Comparison of ENCODE assay signal across 5 cellular contexts in the genomic region with DNA sequence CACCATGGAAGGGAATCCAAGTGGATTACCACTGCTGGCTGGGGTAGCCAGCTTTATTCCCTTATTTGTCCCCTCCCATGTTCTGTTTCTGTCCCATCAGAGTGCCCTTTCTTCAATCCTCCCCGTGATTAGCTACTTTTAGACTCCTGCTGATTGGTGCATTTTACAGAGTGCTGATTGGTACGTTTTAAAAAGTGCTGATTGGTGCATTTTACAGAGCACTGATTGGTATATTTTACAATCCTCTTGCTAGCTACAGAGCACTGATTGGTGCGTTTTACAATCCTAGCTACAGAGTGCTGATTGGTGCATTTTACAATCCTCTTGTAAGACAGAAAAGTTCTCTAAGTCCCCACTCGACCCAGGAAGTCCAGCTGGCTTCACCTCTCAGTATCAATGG. TPM values are rescaled to one million over a fixed set of nuclear protein-coding genes. Genes with fewer than 3 reads are reported as not detected.
DNase-seq lines count a peak whose midpoint lies in the region; FAIRE-seq and TF ChIP-seq lines count a peak whose summit lies in the region.
"Not testable (repeated sequence)": the region's sequence is repeated elsewhere in the genome, so short reads cannot be mapped to it uniquely, and the experiment has no call there.

No MANE protein-coding gene starts in this region.

- H3K23ac ChIP-seq in H1 (ENCODE audit: insufficient read length); mesendoderm (ENCODE audit: low read length): not testable (repeated sequence)

- BruUV-seq in Caco-2 (replicated peaks; lab: Mats Ljungman, UMichigan), result not testable (repeated sequence)

- H3K36me3 ChIP-seq in Caco-2 (ENCODE audit: control insufficient read depth, insufficient read depth, low read length); Karpas-422 (ENCODE audit: insufficient read depth, low read length); H1 (ENCODE audit: control insufficient read depth in 2 of 4, insufficient read depth in 4 of 4, low read length in 3 of 4); hepatocyte (replicated peaks; ENCODE audit: insufficient read depth, low read depth); mesendoderm (ENCODE audit: control insufficient read depth, insufficient read depth, low read length): not testable (repeated sequence)

- peaks cover 42% of the 10 kb centered on the region for H3K4me1 Mint-ChIP-seq in Caco-2 (ENCODE audit: low read depth, unreplicated experiment)

- not testable (repeated sequence) for TF ChIP-seq POLR2A in H1 (IDR thresholded peaks at IDR 0.05; ENCODE audit: control extremely low read depth in 1 of 2, low read depth in 2 of 2, low read length in 2 of 2)

- TF ChIP-seq EP300 in H1 (IDR thresholded peaks at IDR 0.05; ENCODE audit: borderline replicate concordance in 1 of 2, low read depth in 2 of 2, low read length in 2 of 2), result not testable (repeated sequence)

- POLR2A ChIA-PET in Caco-2 (lab: Charles Lee) (interaction anchor here (3.3 kb wide), 1 partner anchor 29 kb away, joined by 28 read pairs; a partner anchor contains a TSS), H1 (lab: Charles Lee; ENCODE audit: partially characterized antibody) (interaction anchor here (1.1 to 1.8 kb wide), 2 partner anchors 85 to 133 kb away, joined by 3 read pairs; no protein-coding TSS in a partner anchor)

- not testable (repeated sequence) for H3K18ac ChIP-seq in H1 (ENCODE audit: extremely low read depth, low read length); mesendoderm (ENCODE audit: low read length)

- peak overlapping the region; percentile 62 for H3K27ac Mint-ChIP-seq in Caco-2 (ENCODE audit: unreplicated experiment)

- H3K4me1 ChIP-seq in Caco-2, result peaks cover 44% of the 10 kb centered on the region
- H3K4me1 ChIP-seq in Karpas-422 (ENCODE audit: low read length), result peaks cover 55% of the 10 kb centered on the region
- H3K4me1 ChIP-seq in H1 (replicated peaks in 1 of 4; ENCODE audit: control insufficient read depth in 3 of 4, insufficient read depth in 4 of 4, low read length in 3 of 4), result peaks cover 0 to 15% (median 5%) of the 10 kb centered on the region in 4 experiments; a peak in 5 of 7 replicates
- peaks cover 14% of the 10 kb centered on the region for H3K4me1 ChIP-seq in hepatocyte (ENCODE audit: insufficient read depth)
- H3K4me1 ChIP-seq in mesendoderm (ENCODE audit: control insufficient read depth, low read depth, low read length), result not testable (repeated sequence)

- H3K4ac ChIP-seq in H1 (replicated peaks; ENCODE audit: insufficient read length, low read depth, low read length); mesendoderm (ENCODE audit: low read depth, low read length): not testable (repeated sequence)

- H2BK20ac ChIP-seq in H1 (ENCODE audit: low read length), result not testable (repeated sequence)

- H3K14ac ChIP-seq in H1 (ENCODE audit: insufficient read length), result not testable (repeated sequence)

- not testable (repeated sequence) for H2AK5ac ChIP-seq in H1 (ENCODE audit: low read depth, low read length)
- peak overlapping the region; percentile 90 for H2AK5ac ChIP-seq in mesendoderm (ENCODE audit: low read length)

- H4K91ac ChIP-seq in H1 (replicated peaks; ENCODE audit: insufficient read length, low read length), result not testable (repeated sequence)

- not testable (repeated sequence) for H3K79me1 ChIP-seq in H1 (ENCODE audit: low read depth, low read length); mesendoderm (ENCODE audit: low read length)

- not testable (repeated sequence) for H3K4me2 ChIP-seq in Karpas-422 (ENCODE audit: low read depth, low read length, poor library complexity, severe bottlenecking); H1 (ENCODE audit: insufficient read depth in 1 of 2, low read depth in 2 of 2, low read length in 2 of 2); hepatocyte; mesendoderm (ENCODE audit: low read length)

- DNase-seq in Caco-2; Karpas-422; H1 (ENCODE audit: low read depth in 1 of 2, low spot score in 2 of 2); hepatocyte (ENCODE audit: low spot score): not testable (repeated sequence)
- DNase-seq in mesendoderm, result peak; percentile 14

- H4K8ac ChIP-seq in H1 (ENCODE audit: extremely low read depth, insufficient read depth, low read length); mesendoderm (ENCODE audit: low read depth, low read length): not testable (repeated sequence)

- 93% methylated on average over 4 of the region's 4 CpGs; no CpG with 5 or more reads in 1 of the 2 experiments for WGBS in H1 (ENCODE audit: extremely low coverage in 1 of 2, insufficient coverage in 1 of 2, insufficient read length in 1 of 2, insufficient replicate concordance in 2 of 2, low coverage in 1 of 2, low lambda C conversion rate in 2 of 2, missing lambda C conversion rate in 1 of 2), 2 experiments
- WGBS in hepatocyte (ENCODE audit: low lambda C conversion rate, missing lambda C conversion rate), result 89% methylated on average over 4 of the region's 4 CpGs
- no CpG with 5 or more reads among the region's 4 CpGs for whole genome bisulfite sequencing in mesendoderm (ENCODE audit: extremely low coverage, insufficient coverage, low lambda C conversion rate)

- H2AFZ ChIP-seq in Karpas-422 (ENCODE audit: low read length); hepatocyte: not testable (repeated sequence)
- 0 out of 2 replicates have a peak overlapping the region, but pooled peaks have one; percentile 16 for H2AFZ ChIP-seq in H1 (ENCODE audit: low read length)

- not testable (repeated sequence) for H3K27me3 Mint-ChIP-seq in Caco-2 (ENCODE audit: insufficient read depth, unreplicated experiment)

- not testable (repeated sequence) for H2BK120ac ChIP-seq in H1 (replicated peaks; ENCODE audit: low read depth, low read length); mesendoderm (ENCODE audit: low read depth, low read length)

- peaks cover 10% of the 10 kb centered on the region for H3K36me3 Mint-ChIP-seq in Caco-2 (ENCODE audit: insufficient read depth, unreplicated experiment)

- not testable (repeated sequence) for TF ChIP-seq CTCF in Caco-2 (IDR thresholded peaks at IDR 0.05; ENCODE audit: insufficient read depth in 1 of 2, low read depth in 1 of 2, low read length in 1 of 2, severe bottlenecking in 1 of 2, unreplicated experiment in 1 of 2); H1 (IDR thresholded peaks at IDR 0.05; ENCODE audit: control extremely low read depth in 1 of 3, insufficient read depth in 1 of 3, low read depth in 1 of 3, low read length in 3 of 3); hepatocyte (IDR thresholded peaks at IDR 0.05; ENCODE audit: poor library complexity)

- H3K9me2 ChIP-seq in Karpas-422 (replicated peaks; ENCODE audit: insufficient read depth, low read length); hepatocyte (replicated peaks; ENCODE audit: insufficient read depth): not testable (repeated sequence)

- not testable (repeated sequence) for H3K27me3 ChIP-seq in Caco-2 (replicated peaks; ENCODE audit: control insufficient read depth, insufficient read depth, low read length); Karpas-422 (ENCODE audit: low read length); H1 (replicated peaks in 1 of 4; ENCODE audit: control insufficient read depth in 3 of 4, extremely low read depth in 1 of 4, insufficient read depth in 3 of 4, low read length in 3 of 4); hepatocyte; mesendoderm (ENCODE audit: insufficient read depth, low read length, poor library complexity)

- H4K5ac ChIP-seq in H1 (ENCODE audit: insufficient read length, low read depth, low read length); mesendoderm (ENCODE audit: low read length): not testable (repeated sequence)

- H3K56ac ChIP-seq in H1 (replicated peaks; ENCODE audit: insufficient read length, low read depth, low read length); mesendoderm (ENCODE audit: low read length): not testable (repeated sequence)

- not testable (repeated sequence) for TF ChIP-seq RAD21 in H1 (IDR thresholded peaks at IDR 0.05 in 1 of 2, conservative IDR thresholded peaks at IDR 0.05 in 1 of 2; ENCODE audit: low read depth in 2 of 2, low read length in 2 of 2)

- H3K4me3 ChIP-seq in Caco-2 (ENCODE audit: low read depth, low read length); Karpas-422 (ENCODE audit: low read length); H1 (ENCODE audit: extremely low read depth in 1 of 4, insufficient read depth in 2 of 4, low read depth in 3 of 4, low read length in 4 of 4); hepatocyte; mesendoderm (ENCODE audit: low read length): not testable (repeated sequence)

- not testable (repeated sequence) for H4K20me1 ChIP-seq in Karpas-422 (ENCODE audit: insufficient read depth, low read depth, low read length); H1 (replicated peaks in 1 of 2; ENCODE audit: control insufficient read depth in 1 of 2, insufficient read depth in 2 of 2, low read length in 2 of 2); hepatocyte (ENCODE audit: insufficient read depth, poor library complexity, severe bottlenecking)

- intact Hi-C loops in Caco-2 (cut with micrococcal nuclease; ENCODE audit: unreplicated experiment), result not testable (repeated sequence)

- not testable (repeated sequence) for H3K79me2 ChIP-seq in Karpas-422 (ENCODE audit: low read length); H1 (ENCODE audit: control insufficient read depth in 1 of 2, insufficient read depth in 2 of 2, low read length in 2 of 2); hepatocyte; mesendoderm (ENCODE audit: control insufficient read depth, insufficient read depth, low read length)

- not testable (repeated sequence) for H3K9ac ChIP-seq in Karpas-422 (ENCODE audit: low read length); H1 (replicated peaks in 1 of 4; ENCODE audit: extremely low read depth in 1 of 4, low read depth in 3 of 4, low read length in 3 of 4); mesendoderm (ENCODE audit: low read length)

- H3K9me3 Mint-ChIP-seq in Caco-2 (ENCODE audit: unreplicated experiment), result not testable (repeated sequence)

- H2BK15ac ChIP-seq in H1 (ENCODE audit: low read length); mesendoderm (replicated peaks; ENCODE audit: low read depth): not testable (repeated sequence)

- FAIRE-seq in H1 (lab: Jason Lieb, UNC), result not testable (repeated sequence)

- CTCF ChIA-PET in Caco-2 (lab: Charles Lee), result not testable (repeated sequence)
- CTCF ChIA-PET in H1 (lab: Charles Lee; ENCODE audit: partially characterized antibody), result interaction anchor here (1.0 kb wide), 1 partner anchor 33 kb away, joined by 4 read pairs; no protein-coding TSS in a partner anchor

- not testable (repeated sequence) for H2BK12ac ChIP-seq in H1 (ENCODE audit: low read depth, low read length)

- not testable (repeated sequence) for H3K9me3 ChIP-seq in Caco-2; Karpas-422 (ENCODE audit: low read length); H1 (ENCODE audit: insufficient read depth in 2 of 2, low read depth in 1 of 2, low read length in 1 of 2); hepatocyte (ENCODE audit: low read depth)

- not testable (repeated sequence) for H3K23me2 ChIP-seq in H1 (ENCODE audit: low read depth, low read length)

- not testable (repeated sequence) for H2BK5ac ChIP-seq in H1 (ENCODE audit: low read depth, low read length); mesendoderm (ENCODE audit: low read length)

- H3K27ac ChIP-seq in Karpas-422 (ENCODE audit: low read length) (peak overlapping the region; percentile 100; the same call in 1 of the 2 replicates), hepatocyte (peak overlapping the region; percentile 38), mesendoderm (ENCODE audit: low read depth, low read length) (peak overlapping the region; percentile 64)
- H3K27ac ChIP-seq in H1 (ENCODE audit: low read depth, low read length), result not testable (repeated sequence)

- peak overlapping the region; percentile 74 for H3K4me3 Mint-ChIP-seq in Caco-2 (ENCODE audit: unreplicated experiment)

RNA-seq across cellular contexts. Expression of a gene that starts 28.9 kb away (rescaled TPM):
- 134 and 138 TPM in 2 replicates for total RNA-seq in Caco-2 (2022)
- total RNA-seq in Karpas-422 (2014; rRNA removed; shearing (Covaris generic); ENCODE audit: low replicate concordance), result 304 and 383 TPM in 2 replicates
- 114 and 121 TPM in 2 replicates for total RNA-seq in H1 (2021; fragmentation: NEBNext Ultra II Directional; extraction: Animal tissue kit (Norgen Biotek cat#: 25700))
- 18.8 and 41.3 TPM in 2 replicates for polyA plus RNA-seq in H1 (2011; rRNA removed)
- 81.8 TPM for polyA plus RNA-seq in H1 (2011; cell fraction: cytosol; rRNA removed)
- 12.5 TPM for polyA plus RNA-seq in H1 (2011; cell fraction: nucleus; rRNA removed)
- polyA plus RNA-seq in H1 (2012, experiment 1 of 2), result 108 to 204 TPM (median 130 TPM) in 4 replicates
- 11.9 TPM for polyA plus RNA-seq in H1 (2012, experiment 2 of 2)
- 109 TPM for polyA plus RNA-seq in H1 (2013, experiment 1 of 2)
- 102 TPM for polyA plus RNA-seq in H1 (2013, experiment 2 of 2)
- 29.8 and 49.3 TPM in 2 replicates for polyA minus RNA-seq in H1 (2011; rRNA and poly(A)+ RNA removed)
- 34.5 TPM for polyA minus RNA-seq in H1 (2011; cell fraction: cytosol; rRNA and poly(A)+ RNA removed)
- 49.4 TPM for polyA minus RNA-seq in H1 (2011; cell fraction: nucleus; rRNA and poly(A)+ RNA removed)
- total RNA-seq in hepatocyte, result 69.7 and 75.9 TPM in 2 replicates
- polyA plus RNA-seq in hepatocyte, result 43.2 and 44.7 TPM in 2 replicates
- 126 TPM for polyA plus RNA-seq in mesendoderm (2013, experiment 1 of 2)
- polyA plus RNA-seq in mesendoderm (2013, experiment 2 of 2), result 122 TPM
